In genomic region chr6:100479180-100480035, GRCh38 we compare ENCODE assay signal across 9 cellular contexts. TPM values are rescaled to one million over a fixed set of nuclear protein-coding genes. Genes with fewer than 3 reads are reported as not detected.
DNase-seq lines count a peak whose midpoint lies in the region; ATAC-seq and TF ChIP-seq lines count a peak whose summit lies in the region.
"Had no signal": no experiment of that assay in that cellular context is flagged by ENCODE, and none has a peak within 500 bp of the region (broad histone marks: within the 10 kb centered on the region; RNA-seq: fewer than 3 reads in every experiment).

No MANE protein-coding gene starts in this region.

- H3K23ac ChIP-seq in IMR-90 (ENCODE audit: low read depth, low read length): no peak overlapping the region

- no peaks in the 10 kb centered on the region for H3K9me3 ChIP-seq in IMR-90 (ENCODE audit: control insufficient read depth, insufficient read depth, low read length)
- H3K9me3 ChIP-seq in tibial artery: no peaks in the 10 kb centered on the region
- H3K9me3 ChIP-seq: BLaER1 treated with 17β-estradiol and CSF1 and Interleukin-3, amounts not matched to agents 10 nM and 100 nM had no signal

- H2BK15ac ChIP-seq in IMR-90 (ENCODE audit: low read depth, low read length): no peak overlapping the region

- peaks cover 25% of the 10 kb centered on the region for H3K27me3 ChIP-seq in IMR-90 (ENCODE audit: control insufficient read depth, insufficient read depth, low read length)
- peaks cover 0 to 2% of the 10 kb centered on the region in 2 donors for H3K27me3 ChIP-seq in tibial artery
- H3K27me3 ChIP-seq: BLaER1 treated with 17β-estradiol and CSF1 and Interleukin-3, amounts not matched to agents 10 nM and 100 nM had no signal

- no peak overlapping the region for H3K4ac ChIP-seq in IMR-90 (ENCODE audit: low read depth, low read length)

- no peak overlapping the region for H3K9ac ChIP-seq in IMR-90 (ENCODE audit: low read depth, low read length)
- H3K9ac ChIP-seq: BLaER1 treated with 17β-estradiol and CSF1 and Interleukin-3, amounts not matched to agents 10 nM and 100 nM had no signal

- intact Hi-C loops in IMR-90 (cut with micrococcal nuclease): loop anchor here (1.0 to 5.0 kb wide), 5 partner anchors 183 to 612 kb away; no protein-coding TSS in a partner anchor
- intact Hi-C loops in tibial artery (cut with DNase I; ENCODE audit: low total_unique reads): loop anchor here (5.0 to 10.0 kb wide), 2 partner anchors 362 to 475 kb away; no protein-coding TSS in a partner anchor

- DNase-seq in NCI-H1092 treated with DMSO at 0.1 percent for 48 hours (lab: John Stamatoyannopoulos, UW) (peak; percentile 42), NCI-H1092 (lab: John Stamatoyannopoulos, UW) (no peak), IMR-90 (peak; percentile 49), SKM-1 treated with dmso at 0.1 percent for 144 hours (lab: John Stamatoyannopoulos, UW; ENCODE audit: unreplicated experiment) (peak; percentile 17), glutamatergic neuron (no peak), tibial artery (no peak)
- no peak for DNase-seq in activated CD4-positive, CD25-positive, alpha-beta regulatory T cell (lab: John Stamatoyannopoulos, UW)

- TF ChIP-seq POLR2A in IMR-90 (IDR thresholded peaks at IDR 0.05; ENCODE audit: low read depth, low read length): 0 out of 2 replicates have a peak, but pooled peaks have one; percentile 33

- H3K18ac ChIP-seq in IMR-90 (ENCODE audit: low read depth, low read length): no peak overlapping the region

- peaks cover 10% of the 10 kb centered on the region for H3K4me1 Mint-ChIP-seq in glutamatergic neuron (ENCODE audit: low read depth, unreplicated experiment)

- no TSS peak for BruUV-seq in IMR-90 (replicated peaks; lab: Mats Ljungman, UMichigan)

- no peak overlapping the region for H3K56ac ChIP-seq in IMR-90 (ENCODE audit: extremely low read depth, insufficient read depth, low read length)

- WGBS in IMR-90 (ENCODE audit: extremely low coverage in 2 of 2, insufficient read length in 1 of 2), 2 experiments: no CpG with 5 or more reads among the region's 3 CpGs

- H3K36me3 Mint-ChIP-seq in glutamatergic neuron (ENCODE audit: unreplicated experiment): no peaks in the 10 kb centered on the region

- H3K4me1 ChIP-seq in IMR-90 (ENCODE audit: control insufficient read depth, insufficient read depth, low read length): no peaks in the 10 kb centered on the region
- no peaks in the 10 kb centered on the region for H3K4me1 ChIP-seq in tibial artery
- H3K4me1 ChIP-seq: BLaER1 treated with 17β-estradiol and CSF1 and Interleukin-3, amounts not matched to agents 10 nM and 100 nM had no signal

- no peak overlapping the region for H2BK5ac ChIP-seq in IMR-90 (ENCODE audit: low read depth, low read length, poor library complexity, severe bottlenecking)

- no peak overlapping the region for H3K4me2 ChIP-seq in IMR-90 (ENCODE audit: low read depth, low read length)
- H3K4me2 ChIP-seq: BLaER1 treated with 17β-estradiol and CSF1 and Interleukin-3, amounts not matched to agents 10 nM and 100 nM had no signal

- ATAC-seq in GM21529 (IDR thresholded peaks at IDR 0.05; ENCODE audit: unreplicated experiment) (peak; percentile 44), IMR-90 (ENCODE audit: low read depth) (peak; percentile 83)

- H4K8ac ChIP-seq in IMR-90 (ENCODE audit: low read depth in 2 of 2, low read length in 2 of 2): no peak overlapping the region

- H3K14ac ChIP-seq in IMR-90 (replicated peaks; ENCODE audit: low read depth, low read length): no peak overlapping the region

- H3K9me3 Mint-ChIP-seq in glutamatergic neuron (ENCODE audit: unreplicated experiment): peaks cover 5% of the 10 kb centered on the region

- no peak overlapping the region for H3K4me3 Mint-ChIP-seq in glutamatergic neuron (ENCODE audit: unreplicated experiment)

- H2BK120ac ChIP-seq in IMR-90 (ENCODE audit: low read depth, low read length): no peak overlapping the region

- POLR2A ChIA-PET in IMR-90 (lab: Charles Lee; ENCODE audit: unreplicated experiment): no interaction called here

- TF ChIP-seq CTCF in IMR-90 (conservative IDR thresholded peaks at IDR 0.05; ENCODE audit: low read depth, low read length) (peak; percentile 77), glutamatergic neuron (IDR thresholded peaks at IDR 0.05; ENCODE audit: partially characterized antibody, unreplicated experiment) (peak; percentile 95), tibial artery (IDR thresholded peaks at IDR 0.05) (peak; percentile 55 to 71)

- H2AFZ ChIP-seq in IMR-90 (replicated peaks; ENCODE audit: low read length, poor library complexity): peak overlapping the region; percentile 16

- dilution Hi-C loops in IMR-90 (cut with HindIII; ENCODE audit: low sequenced_read_pairs, unreplicated experiment): no loop called here

- no peaks in the 10 kb centered on the region for H3K36me3 ChIP-seq in IMR-90 (ENCODE audit: control insufficient read depth, insufficient read depth, low read length)
- H3K36me3 ChIP-seq in tibial artery: no peaks in the 10 kb centered on the region
- H3K36me3 ChIP-seq: BLaER1 treated with 17β-estradiol and CSF1 and Interleukin-3, amounts not matched to agents 10 nM and 100 nM had no signal

- H4K91ac ChIP-seq in IMR-90 (ENCODE audit: insufficient read depth, low read depth, low read length): no peak overlapping the region

- no peak overlapping the region for H2BK20ac ChIP-seq in IMR-90 (ENCODE audit: low read depth, low read length)

- H3K4me3 ChIP-seq in IMR-90 (ENCODE audit: insufficient read depth, low read depth, low read length) (no peak overlapping the region), tibial artery (no peak overlapping the region)
- H3K4me3 ChIP-seq: BLaER1 treated with 17β-estradiol and CSF1 and Interleukin-3, amounts not matched to agents 10 nM and 100 nM had no signal

- no peaks in the 10 kb centered on the region for H3K9me1 ChIP-seq in IMR-90 (ENCODE audit: insufficient read depth, low read length)

- H3K27ac Mint-ChIP-seq in glutamatergic neuron (ENCODE audit: unreplicated experiment): peak overlapping the region; percentile 48

- peak; percentile 89 for TF ChIP-seq RAD21 in IMR-90 (IDR thresholded peaks at IDR 0.05; ENCODE audit: low read length)

- H3K27ac ChIP-seq in IMR-90 (ENCODE audit: insufficient read depth, low read length): no peak overlapping the region
- no peak overlapping the region for H3K27ac ChIP-seq in tibial artery
- H3K27ac ChIP-seq: BLaER1 treated with 17β-estradiol and CSF1 and Interleukin-3, amounts not matched to agents 10 nM and 100 nM had no signal

- CTCF ChIA-PET in IMR-90 (lab: Yijun Ruan, JAX): interaction anchor here (0.6 to 2.1 kb wide), 4 partner anchors 363 to 432 kb away, joined by 3 to 10 read pairs (median 6); no protein-coding TSS in a partner anchor

- no peak overlapping the region for H2AK5ac ChIP-seq in IMR-90 (ENCODE audit: low read depth, low read length)

- H4K5ac ChIP-seq in IMR-90 (ENCODE audit: low read depth, low read length): no peak overlapping the region

- no peaks in the 10 kb centered on the region for H4K20me1 ChIP-seq in IMR-90 (ENCODE audit: insufficient read depth, low read length)
- H4K20me1 ChIP-seq: BLaER1 treated with 17β-estradiol and CSF1 and Interleukin-3, amounts not matched to agents 10 nM and 100 nM had no signal

- in situ Hi-C loops in IMR-90 (cut with MboI; ENCODE audit: low sequenced_read_pairs): loop anchor here (5.0 to 25.0 kb wide), 3 partner anchors 357 to 617 kb away; no protein-coding TSS in a partner anchor

- no peaks in the 10 kb centered on the region for H3K27me3 Mint-ChIP-seq in glutamatergic neuron (ENCODE audit: unreplicated experiment)

- no peak overlapping the region for H2AK9ac ChIP-seq in IMR-90 (replicated peaks; ENCODE audit: low read depth, low read length, poor library complexity)

- H3K79me1 ChIP-seq in IMR-90 (ENCODE audit: low read depth in 1 of 2, low read length in 2 of 2): no peaks in the 10 kb centered on the region

TF ChIP-seq in IMR-90, 13 proteins besides CTCF, POLR2A, EP300 and RAD21:
- TF ChIP-seq SMC3 (IDR thresholded peaks at IDR 0.05; ENCODE audit: low read depth, low read length): peak; percentile 82
- TF ChIP-seq MXI1 (IDR thresholded peaks at IDR 0.05; ENCODE audit: borderline replicate concordance, low read depth, low read length): no peak

RNA-seq across cellular contexts. Expression of gene SIM1, which starts 14.7 kb away (rescaled TPM):
- total RNA-seq in IMR-90 (2012; rRNA removed) (not detected in 2 replicates), glutamatergic neuron (ENCODE audit: unreplicated experiment) (49.8 TPM)
- polyA plus RNA-seq in IMR-90 (2012; rRNA removed): not detected in 2 replicates
- not detected in 2 replicates for polyA plus RNA-seq in IMR-90 (2012; cell fraction: cytosol; rRNA removed)
- not detected in 2 replicates for polyA plus RNA-seq in IMR-90 (2012; cell fraction: nucleus; rRNA removed; ENCODE audit: low replicate concordance)

Comparison
In these comparisons a context has a peak if more than half of its experiments do, and no peak if none do; other contexts are left out.
1. DNase-seq: peak in NCI-H1092 treated with DMSO at 0.1 percent for 48 hours (single experiment), IMR-90 (single experiment) and SKM-1 treated with dmso at 0.1 percent for 144 hours (single experiment); none in NCI-H1092 (single experiment), glutamatergic neuron (single experiment), tibial artery (0 of 2) and activated CD4-positive, CD25-positive, alpha-beta regulatory T cell (0 of 4).
2. RNA of gene SIM1, which starts 14.7 kb away (total RNA-seq): 49.8 TPM in glutamatergic neuron (single experiment); not detected in IMR-90; every median in the first group is over 10 times any median in the second.
3. Peak in every context shown above with its lines, with median percentiles within 50 percentile points of each other: CTCF ChIP-seq.